ENCODE assay signal across 11 cellular contexts in genomic region chr5:66661149-66661548, GRCh38.
DNase-seq lines count a peak whose midpoint lies in the region; TF ChIP-seq lines count a peak whose summit lies in the region.
"Had no signal": no experiment of that assay in that cellular context is flagged by ENCODE, and none has a peak within 500 bp of the region (broad histone marks: within the 10 kb centered on the region; RNA-seq: fewer than 3 reads in every experiment).

No MANE protein-coding gene starts in this region.

- H3K4me1 Mint-ChIP-seq in chondrocyte (ENCODE audit: low read depth): peaks cover 16% of the 10 kb centered on the region

- H3K4me3 Mint-ChIP-seq in chondrocyte (ENCODE audit: unreplicated experiment): no peak overlapping the region

- H3K36me3 Mint-ChIP-seq in chondrocyte (ENCODE audit: low read depth): peaks cover 3% of the 10 kb centered on the region

- TF ChIP-seq CTCF in chondrocyte (IDR thresholded peaks at IDR 0.05): no peak

- peak overlapping the region; percentile 52 for H3K27ac Mint-ChIP-seq in chondrocyte (ENCODE audit: unreplicated experiment)
- H3K27ac Mint-ChIP-seq: progenitor cell of endocrine pancreas had no signal

- peaks cover 11% of the 10 kb centered on the region for H3K9me3 Mint-ChIP-seq in chondrocyte (ENCODE audit: low read depth)

- DNase-seq in AG08395 (ENCODE audit: low spot score) (peak; percentile 72), H4 (ENCODE audit: low spot score) (peak; percentile 52), chondrocyte (ENCODE audit: low spot score) (no peak), medulla oblongata (ENCODE audit: extremely low spot score) (peak; percentile 48), GM19238 (ENCODE audit: insufficient read length, low spot score) (no peak), NCI-H2196 treated with DMSO at 0.1 percent for 48 hours (lab: John Stamatoyannopoulos, UW; ENCODE audit: unreplicated experiment) (no peak), D341Med (ENCODE audit: low spot score) (no peak), T-helper 9 cell (no peak)
- DNase-seq: AML-193, esophagus squamous epithelium had no signal

- H3K27me3 Mint-ChIP-seq in chondrocyte (ENCODE audit: low read depth): peaks cover 11% of the 10 kb centered on the region
- H3K27me3 Mint-ChIP-seq: progenitor cell of endocrine pancreas had no signal

Comparison
In these comparisons a context has a peak if more than half of its experiments do, and no peak if none do; other contexts are left out.
1. DNase-seq: peak in AG08395 (single experiment), H4 (single experiment) and medulla oblongata (single experiment); none in chondrocyte (single experiment), GM19238 (single experiment), NCI-H2196 treated with DMSO at 0.1 percent for 48 hours (single experiment), D341Med (single experiment) and T-helper 9 cell (single experiment).